16 cellular contexts compared by ENCODE assay signal in genomic region chr15:74041311-74041756, GRCh38. TPM values are rescaled to one million over a fixed set of nuclear protein-coding genes. Genes with fewer than 3 reads are reported as not detected.
DNase-seq lines count a peak whose midpoint lies in the region; ATAC-seq and TF ChIP-seq lines count a peak whose summit lies in the region.
"Had no signal": no experiment of that assay in that cellular context is flagged by ENCODE, and none has a peak within 500 bp of the region (broad histone marks: within the 10 kb centered on the region; RNA-seq: fewer than 3 reads in every experiment).

No MANE protein-coding gene starts in this region.

- H3K27ac Mint-ChIP-seq in stimulated activated naive B cell treated with anti-CD40 and anti-IgM and Interleukin-4, amounts not matched to agents 10 μg/mL and 1 μg/mL and 100 μg/mL, for 72 hours: no peak overlapping the region

- no peak for ATAC-seq in stimulated activated naive B cell treated with anti-CD40 and anti-IgM and Interleukin-4, amounts not matched to agents 10 μg/mL and 1 μg/mL and 100 μg/mL, for 72 hours (replicated peaks)
- ATAC-seq in GM21360 (IDR thresholded peaks at IDR 0.05; ENCODE audit: unreplicated experiment): no peak

- H3K4me3 ChIP-seq in HEK293 (ENCODE audit: low read depth, low read length) (no peak overlapping the region), brain microvascular endothelial cell (ENCODE audit: low read depth, low read length) (no peak overlapping the region), mesenchymal stem cell (ENCODE audit: insufficient read depth in 1 of 2, low read depth in 1 of 2, low read length in 2 of 2) (peak overlapping the region in 1 of 2 experiments; percentile 39), stomach smooth muscle (ENCODE audit: low read length in 2 of 2) (no peak overlapping the region)
- H3K4me3 ChIP-seq: pancreas had no signal

- POLR2A ChIA-PET in HEK293 (lab: Yijun Ruan, JAX): interaction anchor here (0.6 kb wide), 1 partner anchor 59 kb away, joined by 3 read pairs; no protein-coding TSS in a partner anchor

- no peak overlapping the region for H3K4ac ChIP-seq in mesenchymal stem cell (ENCODE audit: low read depth in 1 of 2, low read length in 2 of 2)

- no peaks in the 10 kb centered on the region for H3K9me3 Mint-ChIP-seq in stimulated activated naive B cell treated with anti-CD40 and anti-IgM and Interleukin-4, amounts not matched to agents 10 μg/mL and 1 μg/mL and 100 μg/mL, for 72 hours
- H3K9me3 Mint-ChIP-seq: CD8-positive, alpha-beta memory T cell had no signal

- H3K9ac ChIP-seq in mesenchymal stem cell (ENCODE audit: low read length) (peak overlapping the region; percentile 66), stomach smooth muscle (ENCODE audit: low read length in 2 of 2) (no peak overlapping the region)

- H3K4me2 ChIP-seq in mesenchymal stem cell (ENCODE audit: low read length, poor library complexity, severe bottlenecking): no peak overlapping the region

- no peak overlapping the region for H2AFZ ChIP-seq in mesenchymal stem cell (ENCODE audit: low read depth, low read length)

- peak overlapping the region; percentile 98 for H2AK5ac ChIP-seq in mesenchymal stem cell (ENCODE audit: low read length, severe bottlenecking)

- no peak for DNase-seq in brain microvascular endothelial cell
- DNase-seq in mesenchymal stem cell: no peak
- DNase-seq in HUDEP-2 (lab: John Stamatoyannopoulos, UW; ENCODE audit: unreplicated experiment in 76 of 76): no peak
- DNase-seq in stimulated activated naive B cell treated with anti-CD40 and anti-IgM and Interleukin-4, amounts not matched to agents 10 μg/mL and 1 μg/mL and 100 μg/mL, for 72 hours: no peak
- DNase-seq in hepatic stellate cell (ENCODE audit: low spot score): no peak
- DNase-seq: activated naive CD4-positive, alpha-beta T cell treated with anti-CD3 and anti-CD28 coated beads, Interleukin-2, amount 50 U/mL, for 16 hours; CD8-positive, alpha-beta memory T cell; erythroblast; NCI-H1092; NCI-H2171 treated with DMSO at 0.1 percent for 48 hours; stimulated activated CD4-positive, alpha-beta T cell treated with anti-CD3 and anti-CD28 coated beads, Interleukin-2, amount 100 ng/mL, for 24 hours had no signal

- H2BK120ac ChIP-seq in mesenchymal stem cell (ENCODE audit: low read depth, low read length): no peak overlapping the region

- H3K27me3 Mint-ChIP-seq in stimulated activated naive B cell treated with anti-CD40 and anti-IgM and Interleukin-4, amounts not matched to agents 10 μg/mL and 1 μg/mL and 100 μg/mL, for 72 hours: no peaks in the 10 kb centered on the region
- H3K27me3 Mint-ChIP-seq: CD8-positive, alpha-beta memory T cell had no signal

- no peak overlapping the region for H3K27ac ChIP-seq in HEK293 (ENCODE audit: extremely low read depth, low read depth, low read length)
- peak overlapping the region; percentile 73 for H3K27ac ChIP-seq in brain microvascular endothelial cell
- peak overlapping the region; percentile 91 for H3K27ac ChIP-seq in mesenchymal stem cell (ENCODE audit: low read length, poor library complexity, severe bottlenecking)
- peak overlapping the region; percentile 64 for H3K27ac ChIP-seq in stomach smooth muscle (ENCODE audit: low read length)
- H3K27ac ChIP-seq: VCaP had no signal

- H3K36me3 Mint-ChIP-seq in stimulated activated naive B cell treated with anti-CD40 and anti-IgM and Interleukin-4, amounts not matched to agents 10 μg/mL and 1 μg/mL and 100 μg/mL, for 72 hours: peaks cover 34 to 56% of the 10 kb centered on the region in 2 donors

- H3K36me3 ChIP-seq in HEK293 (ENCODE audit: control insufficient read depth in 2 of 2, insufficient read depth in 1 of 2, low read length in 2 of 2): peaks cover 0 to 1% of the 10 kb centered on the region in 2 experiments; a peak in 1 of 3 replicates
- H3K36me3 ChIP-seq in brain microvascular endothelial cell (replicated peaks): peaks cover 5% of the 10 kb centered on the region
- H3K36me3 ChIP-seq in mesenchymal stem cell (ENCODE audit: control insufficient read depth in 1 of 2, insufficient read depth in 2 of 2, low read depth in 1 of 2, low read length in 2 of 2): peaks cover 42 to 67% of the 10 kb centered on the region in 2 experiments
- H3K36me3 ChIP-seq in stomach smooth muscle (ENCODE audit: control insufficient read depth in 2 of 2, insufficient read depth in 2 of 2, low read length in 2 of 2): peaks cover 16 to 17% of the 10 kb centered on the region in 2 donors
- H3K36me3 ChIP-seq: pancreas had no signal

- H3K18ac ChIP-seq in mesenchymal stem cell (ENCODE audit: low read depth in 1 of 2, low read length in 2 of 2): peak overlapping the region in 1 of 2 experiments; percentile 26

- H3K14ac ChIP-seq in mesenchymal stem cell (ENCODE audit: low read length in 2 of 2): no peak overlapping the region

- H3K4me3 Mint-ChIP-seq in stimulated activated naive B cell treated with anti-CD40 and anti-IgM and Interleukin-4, amounts not matched to agents 10 μg/mL and 1 μg/mL and 100 μg/mL, for 72 hours: no peak overlapping the region
- H3K4me3 Mint-ChIP-seq: CD8-positive, alpha-beta memory T cell had no signal

- H2BK12ac ChIP-seq in mesenchymal stem cell (ENCODE audit: low read length in 2 of 2): no peak overlapping the region

- CTCF ChIA-PET in HEK293 (lab: Yijun Ruan, JAX): interaction anchor here (0.6 to 11.5 kb wide), 7 partner anchors 10 to 581 kb away, joined by 3 to 248 read pairs (median 7); no protein-coding TSS in a partner anchor

- peaks cover 16% of the 10 kb centered on the region for H3K79me1 ChIP-seq in mesenchymal stem cell (replicated peaks; ENCODE audit: low read length, poor library complexity, severe bottlenecking)

- 97% methylated on average over 9 of the region's 10 CpGs for WGBS in mesenchymal stem cell

- H4K91ac ChIP-seq in mesenchymal stem cell (ENCODE audit: low read length): no peak overlapping the region

- peaks cover 2 to 6% of the 10 kb centered on the region in 2 donors for H3K4me1 Mint-ChIP-seq in stimulated activated naive B cell treated with anti-CD40 and anti-IgM and Interleukin-4, amounts not matched to agents 10 μg/mL and 1 μg/mL and 100 μg/mL, for 72 hours
- H3K4me1 Mint-ChIP-seq: CD8-positive, alpha-beta memory T cell had no signal

- in situ Hi-C loops in brain microvascular endothelial cell (cut with HindIII; ENCODE audit: low pct_ligation_motif_present, low sequenced_read_pairs): no loop called here

- no peak for TF ChIP-seq CTCF in HEK293 (tag by site-specific recombination; IDR thresholded peaks at IDR 0.05)
- no peak for TF ChIP-seq CTCF in brain microvascular endothelial cell (IDR thresholded peaks at IDR 0.05; ENCODE audit: low read depth, low read length, missing control alignments)

- H3K4me1 ChIP-seq in HEK293 (ENCODE audit: control insufficient read depth, insufficient read depth, low read length) (no peaks in the 10 kb centered on the region; the same call in 1 of the 2 replicates), mesenchymal stem cell (ENCODE audit: control insufficient read depth, insufficient read depth, low read depth, low read length) (peaks cover 40% of the 10 kb centered on the region), stomach smooth muscle (ENCODE audit: control insufficient read depth, insufficient read depth, low read length) (peaks cover 71% of the 10 kb centered on the region)
- H3K4me1 ChIP-seq: pancreas had no signal

- H4K8ac ChIP-seq in mesenchymal stem cell (ENCODE audit: low read length): no peak overlapping the region

- no peaks in the 10 kb centered on the region for H3K27me3 ChIP-seq in brain microvascular endothelial cell (replicated peaks)
- no peaks in the 10 kb centered on the region for H3K27me3 ChIP-seq in mesenchymal stem cell (ENCODE audit: control insufficient read depth in 1 of 2, insufficient read depth in 1 of 2, low read length in 2 of 2)
- no peaks in the 10 kb centered on the region for H3K27me3 ChIP-seq in stomach smooth muscle (ENCODE audit: control insufficient read depth in 1 of 2, insufficient read depth in 2 of 2, low read length in 2 of 2)
- H3K27me3 ChIP-seq: pancreas had no signal

- no peak overlapping the region for H3K23ac ChIP-seq in mesenchymal stem cell (ENCODE audit: low read length in 2 of 2)

- H3K9me3 ChIP-seq in HEK293 (ENCODE audit: control insufficient read depth, insufficient read depth, low read depth, low read length) (no peaks in the 10 kb centered on the region), mesenchymal stem cell (ENCODE audit: control insufficient read depth, low read length) (no peaks in the 10 kb centered on the region), stomach smooth muscle (ENCODE audit: control insufficient read depth in 2 of 2, low read length in 2 of 2) (no peaks in the 10 kb centered on the region)
- H3K9me3 ChIP-seq: pancreas had no signal

- no peak overlapping the region for H2BK5ac ChIP-seq in mesenchymal stem cell (ENCODE audit: low read depth, low read length, poor library complexity, severe bottlenecking)

- peak overlapping the region; percentile 70 for H2BK15ac ChIP-seq in mesenchymal stem cell (ENCODE audit: low read depth, poor library complexity, severe bottlenecking)

TF ChIP-seq in HEK293, 187 proteins besides CTCF, POLR2A, EP300 and RAD21:
- no peak for TF ChIP-seq TCF7L2 (IDR thresholded peaks at IDR 0.05; ENCODE audit: borderline replicate concordance, low read depth, low read length)
- TF ChIP-seq ZFHX2 (tag by site-specific recombination; conservative IDR thresholded peaks at IDR 0.05): peak; percentile 55; the same call in 1 of the 2 replicates
- TF ChIP-seq, protein P1, sequence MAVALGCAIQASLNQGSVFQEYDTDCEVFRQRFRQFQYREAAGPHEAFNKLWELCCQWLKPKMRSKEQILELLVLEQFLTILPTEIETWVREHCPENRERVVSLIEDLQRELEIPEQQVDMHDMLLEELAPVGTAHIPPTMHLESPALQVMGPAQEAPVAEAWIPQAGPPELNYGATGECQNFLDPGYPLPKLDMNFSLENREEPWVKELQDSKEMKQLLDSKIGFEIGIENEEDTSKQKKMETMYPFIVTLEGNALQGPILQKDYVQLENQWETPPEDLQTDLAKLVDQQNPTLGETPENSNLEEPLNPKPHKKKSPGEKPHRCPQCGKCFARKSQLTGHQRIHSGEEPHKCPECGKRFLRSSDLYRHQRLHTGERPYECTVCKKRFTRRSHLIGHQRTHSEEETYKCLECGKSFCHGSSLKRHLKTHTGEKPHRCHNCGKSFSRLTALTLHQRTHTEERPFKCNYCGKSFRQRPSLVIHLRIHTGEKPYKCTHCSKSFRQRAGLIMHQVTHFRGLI (tag by site-specific recombination; IDR thresholded peaks at IDR 0.05): no peak
- TF ChIP-seq EGR2 (tag by site-specific recombination; IDR thresholded peaks at IDR 0.05; ENCODE audit: low read depth): 0 out of 2 replicates have a peak, but pooled peaks have one; percentile 37

RNA-seq across cellular contexts. Expression of gene GOLGA6A, which starts 41.0 kb away (rescaled TPM):
- polyA plus RNA-seq in mesenchymal stem cell (2013, experiment 1 of 2): not detected
- 0.03 TPM for polyA plus RNA-seq in mesenchymal stem cell (2013, experiment 2 of 2)
- polyA plus RNA-seq: CD8-positive, alpha-beta memory T cell; pancreas had no signal

RNA-seq across cellular contexts. Expression of gene PML, which starts 46.8 kb away (rescaled TPM):
- polyA plus RNA-seq in mesenchymal stem cell (2013, experiment 1 of 2): 49.0 TPM
- polyA plus RNA-seq in mesenchymal stem cell (2013, experiment 2 of 2): 51.3 TPM

RNA-seq across cellular contexts. Expression of gene STOML1, which starts 49.2 kb away (rescaled TPM):
- 7.8 TPM for polyA plus RNA-seq in mesenchymal stem cell (2013, experiment 1 of 2)
- 8.5 TPM for polyA plus RNA-seq in mesenchymal stem cell (2013, experiment 2 of 2)
